In genomic region chr18:6120820-6121279, GRCh38 we compare ENCODE assay signal across 15 cellular contexts.
"Had no signal": no experiment of that assay in that cellular context is flagged by ENCODE, and none has a peak within 500 bp of the region (broad histone marks: within the 10 kb centered on the region; RNA-seq: fewer than 3 reads in every experiment).

No MANE protein-coding gene starts in this region.

- H3K27ac ChIP-seq: colonic mucosa, WERI-Rb-1 had no signal

- H3K36me3 ChIP-seq: colonic mucosa, ovary, WERI-Rb-1 had no signal

- H3K36me3 Mint-ChIP-seq: activated CD4-positive, alpha-beta memory T cell treated with anti-CD3 and anti-CD28 coated beads for 36 hours had no signal

- H3K4me1 ChIP-seq: colonic mucosa had no signal

- ATAC-seq: esophagus mucosa, T-helper 17 cell had no signal

- H3K27me3 Mint-ChIP-seq: activated CD4-positive, alpha-beta memory T cell treated with anti-CD3 and anti-CD28 coated beads for 36 hours; activated T-cell treated with anti-CD3 and anti-CD28 coated beads, Interleukin-2, amount 50 U/mL, for 24 hours; T-helper 17 cell had no signal

- H3K27ac Mint-ChIP-seq: activated CD4-positive, alpha-beta memory T cell treated with anti-CD3 and anti-CD28 coated beads for 36 hours; activated T-cell treated with anti-CD3 and anti-CD28 coated beads, Interleukin-2, amount 50 U/mL, for 24 hours; immature natural killer cell; T-helper 17 cell had no signal

- H3K4me3 ChIP-seq: colonic mucosa, ovary had no signal

- H3K9me3 ChIP-seq: colonic mucosa had no signal

- H3K4me1 Mint-ChIP-seq: immature natural killer cell, T-helper 17 cell had no signal

- H3K27me3 ChIP-seq: colonic mucosa, ovary had no signal

- DNase-seq: activated CD4-positive, alpha-beta memory T cell treated with anti-CD3 and anti-CD28 coated beads for 36 hours; activated naive CD4-positive, alpha-beta T cell treated with anti-CD3 and anti-CD28 coated beads, Interleukin-2, amount 50 U/mL, for 16 hours; activated T-cell treated with anti-CD3 and anti-CD28 coated beads, Interleukin-2, amount 50 U/mL, for 24 hours; caudate nucleus; colonic mucosa; foreskin fibroblast; glutamatergic neuron; immature natural killer cell; mammary epithelial cell; stimulated activated CD4-positive, alpha-beta T cell treated with anti-CD3 and anti-CD28 coated beads, Interleukin-4, amount 100 ng/mL, for 1 hour; stimulated activated naive CD4-positive, alpha-beta T cell treated with Interleukin-2 at 50 U/mL for 16 hours; T-helper 17 cell; WERI-Rb-1 had no signal

- H3K4me3 Mint-ChIP-seq: activated CD4-positive, alpha-beta memory T cell treated with anti-CD3 and anti-CD28 coated beads for 36 hours; activated T-cell treated with anti-CD3 and anti-CD28 coated beads, Interleukin-2, amount 50 U/mL, for 24 hours; immature natural killer cell; T-helper 17 cell had no signal
